ENCODE assay signal across 25 cellular contexts in genomic region chr13:73077867-73078266, GRCh38.
"Had no signal": no experiment of that assay in that cellular context is flagged by ENCODE, and none has a peak within 500 bp of the region (broad histone marks: within the 10 kb centered on the region; RNA-seq: fewer than 3 reads in every experiment).

No MANE protein-coding gene starts in this region.

- H3K36me3 Mint-ChIP-seq: activated CD4-positive, alpha-beta memory T cell treated with anti-CD3 and anti-CD28 coated beads for 36 hours had no signal

- DNase-seq: activated CD4-positive, alpha-beta memory T cell treated with anti-CD3 and anti-CD28 coated beads for 36 hours; activated CD4-positive, alpha-beta T cell treated with anti-CD3 and anti-CD28 coated beads, Interleukin-2, amount 10 ng/mL, durations not matched to agents 7 days and 5 days; activated CD4-positive, CD25-positive, alpha-beta regulatory T cell; activated CD8-positive, alpha-beta memory T cell treated with anti-CD3 and anti-CD28 coated beads for 24 hours; activated effector memory CD4-positive, alpha-beta T cell treated with anti-CD3 and anti-CD28 coated beads, Interleukin-2, amount 50 U/mL, for 16 hours; activated naive CD4-positive, alpha-beta T cell treated with Interleukin-2 at 50 U/mL for 16 hours; activated T-cell treated with anti-CD3 and anti-CD28 coated beads, Interleukin-2, amount 50 U/mL, for 4 hours; brain microvascular endothelial cell; Karpas-422; MM.1S; NCI-H1105; NCI-H1436; NCI-H187; NCI-H2081; NCI-H446; NCI-H524; PC-3; T-helper 1 cell had no signal

- ATAC-seq: activated T-cell treated with anti-CD3 and anti-CD28 coated beads, Interleukin-2, amount 50 U/mL, for 4 hours; K562; PC-3; Right ventricle myocardium inferior had no signal

- H3K4me3 ChIP-seq: cardiac muscle cell, K562, SK-N-MC had no signal

- H3K27me3 ChIP-seq: brain microvascular endothelial cell, cardiac muscle cell had no signal

- H3K4me3 Mint-ChIP-seq: activated CD4-positive, alpha-beta memory T cell treated with anti-CD3 and anti-CD28 coated beads for 36 hours; activated CD4-positive, alpha-beta T cell treated with anti-CD3 and anti-CD28 coated beads, Interleukin-2, amount 10 ng/mL, durations not matched to agents 7 days and 5 days; activated naive CD8-positive, alpha-beta T cell; activated T-cell treated with anti-CD3 and anti-CD28 coated beads, Interleukin-2, amount 50 U/mL, for 4 hours had no signal

- H3K9me3 Mint-ChIP-seq: activated CD4-positive, alpha-beta memory T cell treated with anti-CD3 and anti-CD28 coated beads for 36 hours; activated CD4-positive, alpha-beta T cell treated with anti-CD3 and anti-CD28 coated beads, Interleukin-2, amount 10 ng/mL, durations not matched to agents 7 days and 5 days; activated T-cell treated with anti-CD3 and anti-CD28 coated beads, Interleukin-2, amount 50 U/mL, for 4 hours had no signal

- H3K27ac Mint-ChIP-seq: activated CD4-positive, alpha-beta memory T cell treated with anti-CD3 and anti-CD28 coated beads for 36 hours; activated CD4-positive, alpha-beta T cell treated with anti-CD3 and anti-CD28 coated beads, Interleukin-2, amount 10 ng/mL, durations not matched to agents 7 days and 5 days; activated naive CD8-positive, alpha-beta T cell had no signal

- H3K36me3 ChIP-seq: brain microvascular endothelial cell, cardiac muscle cell had no signal

- H3K27ac ChIP-seq: brain microvascular endothelial cell, cardiac muscle cell, SK-N-MC, VCaP had no signal

- FAIRE-seq: K562, RCC 7860 had no signal
